1 cellular context compared by ENCODE assay signal in the genomic region with DNA sequence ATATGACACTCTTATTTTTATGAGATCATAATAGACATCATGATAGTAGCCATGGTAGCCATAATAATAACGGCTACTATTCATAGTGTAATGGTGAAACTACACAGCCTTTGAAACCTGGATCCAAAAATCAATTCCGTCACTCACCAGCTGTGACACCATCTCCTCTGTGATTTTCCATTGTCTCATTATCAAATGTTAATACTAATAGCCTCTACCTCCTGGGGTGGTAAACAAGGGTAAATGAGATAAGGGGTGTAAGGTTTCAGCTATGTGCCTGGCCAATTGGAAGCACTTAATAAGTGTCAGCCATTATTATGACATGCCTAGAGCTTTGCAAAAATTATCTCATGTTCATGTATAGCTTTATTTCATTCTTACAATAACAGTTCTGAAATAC.
A peak's percentile ranks its signal among the peaks of the same experiment; 100 is the strongest.
TF ChIP-seq lines count a peak whose summit lies in the region.

No MANE protein-coding gene starts in this region.

TF ChIP-seq in HEK293, 187 proteins besides CTCF, POLR2A, EP300 and RAD21 (continued from another document):
- TF ChIP-seq, protein P1, sequence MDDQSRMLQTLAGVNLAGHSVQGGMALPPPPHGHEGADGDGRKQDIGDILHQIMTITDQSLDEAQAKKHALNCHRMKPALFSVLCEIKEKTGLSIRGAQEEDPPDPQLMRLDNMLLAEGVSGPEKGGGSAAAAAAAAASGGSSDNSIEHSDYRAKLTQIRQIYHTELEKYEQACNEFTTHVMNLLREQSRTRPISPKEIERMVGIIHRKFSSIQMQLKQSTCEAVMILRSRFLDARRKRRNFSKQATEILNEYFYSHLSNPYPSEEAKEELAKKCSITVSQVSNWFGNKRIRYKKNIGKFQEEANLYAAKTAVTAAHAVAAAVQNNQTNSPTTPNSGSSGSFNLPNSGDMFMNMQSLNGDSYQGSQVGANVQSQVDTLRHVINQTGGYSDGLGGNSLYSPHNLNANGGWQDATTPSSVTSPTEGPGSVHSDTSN (CRISPR knock-in tag; IDR thresholded peaks at IDR 0.05) = no peak
- TF ChIP-seq ZNF157 (tag by site-specific recombination; IDR thresholded peaks at IDR 0.05) (no peak), ZNF138 (tag by site-specific recombination; IDR thresholded peaks at IDR 0.05; ENCODE audit: borderline replicate concordance) (no peak), ZNF133 (tag by site-specific recombination; IDR thresholded peaks at IDR 0.05) (no peak), ZNF354C (tag by site-specific recombination; IDR thresholded peaks at IDR 0.05; ENCODE audit: borderline replicate concordance, low read depth) (no peak), ZNF350 (tag by site-specific recombination; IDR thresholded peaks at IDR 0.05) (no peak), ZBTB1 (tag by site-specific recombination; IDR thresholded peaks at IDR 0.05) (no peak), ZFP3 (tag by site-specific recombination; IDR thresholded peaks at IDR 0.05; ENCODE audit: low read depth) (no peak), ZNF10 (tag by site-specific recombination; IDR thresholded peaks at IDR 0.05) (no peak), ZNF23 (tag by site-specific recombination; IDR thresholded peaks at IDR 0.05; ENCODE audit: borderline replicate concordance) (no peak), ZIC2 (tag by site-specific recombination; IDR thresholded peaks at IDR 0.05) (peak; percentile 41; the same call in 1 of the 2 replicates), ZNF660 (tag by site-specific recombination; IDR thresholded peaks at IDR 0.05) (no peak; the same call in 1 of the 2 replicates), ZNF629 (tag by site-specific recombination; IDR thresholded peaks at IDR 0.05) (peak; percentile 66), ZNF214 (tag by site-specific recombination; IDR thresholded peaks at IDR 0.05; ENCODE audit: borderline replicate concordance) (no peak), ZNF114 (tag by site-specific recombination; IDR thresholded peaks at IDR 0.05) (no peak), ZNF274 (IDR thresholded peaks at IDR 0.05; ENCODE audit: low read length) (no peak), ZNF274 (tag by site-specific recombination; IDR thresholded peaks at IDR 0.05; ENCODE audit: borderline replicate concordance) (no peak), ZNF561 (tag by site-specific recombination; IDR thresholded peaks at IDR 0.05; ENCODE audit: borderline replicate concordance) (no peak), ZNF777 (tag by site-specific recombination; IDR thresholded peaks at IDR 0.05; ENCODE audit: borderline replicate concordance) (no peak), ZNF843 (tag by site-specific recombination; IDR thresholded peaks at IDR 0.05) (peak; percentile 78), ZNF548 (tag by site-specific recombination; IDR thresholded peaks at IDR 0.05) (no peak), FEZF1 (tag by site-specific recombination; IDR thresholded peaks at IDR 0.05) (0 out of 2 replicates have a peak, but pooled peaks have one; percentile 36), ZNF2 (tag by site-specific recombination; IDR thresholded peaks at IDR 0.05) (no peak), ZNF600 (tag by site-specific recombination; IDR thresholded peaks at IDR 0.05) (no peak), RBAK (tag by site-specific recombination; IDR thresholded peaks at IDR 0.05) (no peak), GFI1B (tag by site-specific recombination; IDR thresholded peaks at IDR 0.05) (0 out of 2 replicates have a peak, but pooled peaks have one; percentile 42), GLIS1 (tag by site-specific recombination; IDR thresholded peaks at IDR 0.05) (0 out of 2 replicates have a peak, but pooled peaks have one; percentile 35), GLI4 (tag by site-specific recombination; IDR thresholded peaks at IDR 0.05) (no peak), ZNF776 (tag by site-specific recombination; IDR thresholded peaks at IDR 0.05; ENCODE audit: borderline replicate concordance) (no peak), SCRT2 (tag by site-specific recombination; IDR thresholded peaks at IDR 0.05) (no peak), REPIN1 (tag by site-specific recombination; IDR thresholded peaks at IDR 0.05; ENCODE audit: low read depth) (no peak), ZNF37A (tag by site-specific recombination; IDR thresholded peaks at IDR 0.05) (no peak), KLF9 (tag by site-specific recombination; IDR thresholded peaks at IDR 0.05; ENCODE audit: low read depth) (no peak), WT1 (tag by site-specific recombination; IDR thresholded peaks at IDR 0.05) (no peak), ZNF112 (tag by site-specific recombination; IDR thresholded peaks at IDR 0.05) (no peak), ZNF426 (tag by site-specific recombination; IDR thresholded peaks at IDR 0.05) (no peak), ZNF416 (tag by site-specific recombination; IDR thresholded peaks at IDR 0.05) (no peak), YY2 (tag by site-specific recombination; IDR thresholded peaks at IDR 0.05) (peak; percentile 51; the same call in 1 of the 2 replicates), ZBTB8A (tag by site-specific recombination; IDR thresholded peaks at IDR 0.05) (no peak), ZNF202 (tag by site-specific recombination; IDR thresholded peaks at IDR 0.05; ENCODE audit: borderline replicate concordance) (no peak)
- TF ChIP-seq, protein P2, sequence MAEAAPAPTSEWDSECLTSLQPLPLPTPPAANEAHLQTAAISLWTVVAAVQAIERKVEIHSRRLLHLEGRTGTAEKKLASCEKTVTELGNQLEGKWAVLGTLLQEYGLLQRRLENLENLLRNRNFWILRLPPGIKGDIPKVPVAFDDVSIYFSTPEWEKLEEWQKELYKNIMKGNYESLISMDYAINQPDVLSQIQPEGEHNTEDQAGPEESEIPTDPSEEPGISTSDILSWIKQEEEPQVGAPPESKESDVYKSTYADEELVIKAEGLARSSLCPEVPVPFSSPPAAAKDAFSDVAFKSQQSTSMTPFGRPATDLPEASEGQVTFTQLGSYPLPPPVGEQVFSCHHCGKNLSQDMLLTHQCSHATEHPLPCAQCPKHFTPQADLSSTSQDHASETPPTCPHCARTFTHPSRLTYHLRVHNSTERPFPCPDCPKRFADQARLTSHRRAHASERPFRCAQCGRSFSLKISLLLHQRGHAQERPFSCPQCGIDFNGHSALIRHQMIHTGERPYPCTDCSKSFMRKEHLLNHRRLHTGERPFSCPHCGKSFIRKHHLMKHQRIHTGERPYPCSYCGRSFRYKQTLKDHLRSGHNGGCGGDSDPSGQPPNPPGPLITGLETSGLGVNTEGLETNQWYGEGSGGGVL (tag by site-specific recombination; IDR thresholded peaks at IDR 0.05) = peak; percentile 64
- TF ChIP-seq, protein P3, sequence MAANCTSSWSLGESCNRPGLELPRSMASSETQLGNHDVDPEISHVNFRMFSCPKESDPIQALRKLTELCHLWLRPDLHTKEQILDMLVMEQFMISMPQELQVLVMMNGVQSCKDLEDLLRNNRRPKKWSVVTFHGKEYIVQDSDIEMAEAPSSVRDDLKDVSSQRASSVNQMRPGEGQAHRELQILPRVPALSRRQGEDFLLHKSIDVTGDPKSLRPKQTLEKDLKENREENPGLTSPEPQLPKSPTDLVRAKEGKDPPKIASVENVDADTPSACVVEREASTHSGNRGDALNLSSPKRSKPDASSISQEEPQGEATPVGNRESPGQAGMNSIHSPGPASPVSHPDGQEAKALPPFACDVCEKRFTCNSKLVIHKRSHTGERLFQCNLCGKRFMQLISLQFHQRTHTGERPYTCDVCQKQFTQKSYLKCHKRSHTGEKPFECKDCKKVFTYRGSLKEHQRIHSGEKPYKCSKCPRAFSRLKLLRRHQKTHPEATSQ (tag by site-specific recombination; IDR thresholded peaks at IDR 0.05) = no peak
- TF ChIP-seq, protein P4, sequence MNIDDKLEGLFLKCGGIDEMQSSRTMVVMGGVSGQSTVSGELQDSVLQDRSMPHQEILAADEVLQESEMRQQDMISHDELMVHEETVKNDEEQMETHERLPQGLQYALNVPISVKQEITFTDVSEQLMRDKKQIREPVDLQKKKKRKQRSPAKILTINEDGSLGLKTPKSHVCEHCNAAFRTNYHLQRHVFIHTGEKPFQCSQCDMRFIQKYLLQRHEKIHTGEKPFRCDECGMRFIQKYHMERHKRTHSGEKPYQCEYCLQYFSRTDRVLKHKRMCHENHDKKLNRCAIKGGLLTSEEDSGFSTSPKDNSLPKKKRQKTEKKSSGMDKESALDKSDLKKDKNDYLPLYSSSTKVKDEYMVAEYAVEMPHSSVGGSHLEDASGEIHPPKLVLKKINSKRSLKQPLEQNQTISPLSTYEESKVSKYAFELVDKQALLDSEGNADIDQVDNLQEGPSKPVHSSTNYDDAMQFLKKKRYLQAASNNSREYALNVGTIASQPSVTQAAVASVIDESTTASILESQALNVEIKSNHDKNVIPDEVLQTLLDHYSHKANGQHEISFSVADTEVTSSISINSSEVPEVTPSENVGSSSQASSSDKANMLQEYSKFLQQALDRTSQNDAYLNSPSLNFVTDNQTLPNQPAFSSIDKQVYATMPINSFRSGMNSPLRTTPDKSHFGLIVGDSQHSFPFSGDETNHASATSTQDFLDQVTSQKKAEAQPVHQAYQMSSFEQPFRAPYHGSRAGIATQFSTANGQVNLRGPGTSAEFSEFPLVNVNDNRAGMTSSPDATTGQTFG (tag by site-specific recombination; IDR thresholded peaks at IDR 0.05; ENCODE audit: borderline replicate concordance) = no peak
- TF ChIP-seq, protein P5, sequence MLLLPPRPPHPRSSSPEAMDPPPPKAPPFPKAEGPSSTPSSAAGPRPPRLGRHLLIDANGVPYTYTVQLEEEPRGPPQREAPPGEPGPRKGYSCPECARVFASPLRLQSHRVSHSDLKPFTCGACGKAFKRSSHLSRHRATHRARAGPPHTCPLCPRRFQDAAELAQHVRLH (tag by site-specific recombination; IDR thresholded peaks at IDR 0.05) = no peak
- TF ChIP-seq, protein P6, sequence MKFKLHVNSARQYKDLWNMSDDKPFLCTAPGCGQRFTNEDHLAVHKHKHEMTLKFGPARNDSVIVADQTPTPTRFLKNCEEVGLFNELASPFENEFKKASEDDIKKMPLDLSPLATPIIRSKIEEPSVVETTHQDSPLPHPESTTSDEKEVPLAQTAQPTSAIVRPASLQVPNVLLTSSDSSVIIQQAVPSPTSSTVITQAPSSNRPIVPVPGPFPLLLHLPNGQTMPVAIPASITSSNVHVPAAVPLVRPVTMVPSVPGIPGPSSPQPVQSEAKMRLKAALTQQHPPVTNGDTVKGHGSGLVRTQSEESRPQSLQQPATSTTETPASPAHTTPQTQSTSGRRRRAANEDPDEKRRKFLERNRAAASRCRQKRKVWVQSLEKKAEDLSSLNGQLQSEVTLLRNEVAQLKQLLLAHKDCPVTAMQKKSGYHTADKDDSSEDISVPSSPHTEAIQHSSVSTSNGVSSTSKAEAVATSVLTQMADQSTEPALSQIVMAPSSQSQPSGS (tag by site-specific recombination; IDR thresholded peaks at IDR 0.05; ENCODE audit: low read depth) = peak; percentile 53
- TF ChIP-seq, protein P7, sequence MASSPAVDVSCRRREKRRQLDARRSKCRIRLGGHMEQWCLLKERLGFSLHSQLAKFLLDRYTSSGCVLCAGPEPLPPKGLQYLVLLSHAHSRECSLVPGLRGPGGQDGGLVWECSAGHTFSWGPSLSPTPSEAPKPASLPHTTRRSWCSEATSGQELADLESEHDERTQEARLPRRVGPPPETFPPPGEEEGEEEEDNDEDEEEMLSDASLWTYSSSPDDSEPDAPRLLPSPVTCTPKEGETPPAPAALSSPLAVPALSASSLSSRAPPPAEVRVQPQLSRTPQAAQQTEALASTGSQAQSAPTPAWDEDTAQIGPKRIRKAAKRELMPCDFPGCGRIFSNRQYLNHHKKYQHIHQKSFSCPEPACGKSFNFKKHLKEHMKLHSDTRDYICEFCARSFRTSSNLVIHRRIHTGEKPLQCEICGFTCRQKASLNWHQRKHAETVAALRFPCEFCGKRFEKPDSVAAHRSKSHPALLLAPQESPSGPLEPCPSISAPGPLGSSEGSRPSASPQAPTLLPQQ (tag by site-specific recombination; IDR thresholded peaks at IDR 0.05) = no peak; the same call in 1 of the 2 replicates
- TF ChIP-seq, protein P8, sequence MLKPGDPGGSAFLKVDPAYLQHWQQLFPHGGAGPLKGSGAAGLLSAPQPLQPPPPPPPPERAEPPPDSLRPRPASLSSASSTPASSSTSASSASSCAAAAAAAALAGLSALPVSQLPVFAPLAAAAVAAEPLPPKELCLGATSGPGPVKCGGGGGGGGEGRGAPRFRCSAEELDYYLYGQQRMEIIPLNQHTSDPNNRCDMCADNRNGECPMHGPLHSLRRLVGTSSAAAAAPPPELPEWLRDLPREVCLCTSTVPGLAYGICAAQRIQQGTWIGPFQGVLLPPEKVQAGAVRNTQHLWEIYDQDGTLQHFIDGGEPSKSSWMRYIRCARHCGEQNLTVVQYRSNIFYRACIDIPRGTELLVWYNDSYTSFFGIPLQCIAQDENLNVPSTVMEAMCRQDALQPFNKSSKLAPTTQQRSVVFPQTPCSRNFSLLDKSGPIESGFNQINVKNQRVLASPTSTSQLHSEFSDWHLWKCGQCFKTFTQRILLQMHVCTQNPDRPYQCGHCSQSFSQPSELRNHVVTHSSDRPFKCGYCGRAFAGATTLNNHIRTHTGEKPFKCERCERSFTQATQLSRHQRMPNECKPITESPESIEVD (tag by site-specific recombination; IDR thresholded peaks at IDR 0.05) = peak; percentile 56
